ENCODE assay signal across 11 cellular contexts in genomic region chr15:71080705-71081104, GRCh38. TPM values are rescaled to one million over a fixed set of nuclear protein-coding genes. Genes with fewer than 3 reads are reported as not detected.
DNase-seq lines count a peak whose midpoint lies in the region; TF ChIP-seq lines count a peak whose summit lies in the region.
"Had no signal": no experiment of that assay in that cellular context is flagged by ENCODE, and none has a peak within 500 bp of the region (broad histone marks: within the 10 kb centered on the region; RNA-seq: fewer than 3 reads in every experiment).

No MANE protein-coding gene starts in this region.

- TF ChIP-seq CTCF in HFF-Myc (IDR thresholded peaks at IDR 0.05; ENCODE audit: low read depth, low read length, missing control alignments) (no peak), vagina (IDR thresholded peaks at IDR 0.05) (no peak), nephron progenitor cell (IDR thresholded peaks at IDR 0.05) (no peak)

- no peaks in the 10 kb centered on the region for H3K36me3 ChIP-seq in vagina

- intact Hi-C loops in vagina (cut with DNase I) = no loop called here

- peak; percentile 43 for DNase-seq in HFF-Myc (ENCODE audit: extremely low read depth, low read depth)
- DNase-seq in astrocyte of the hippocampus (ENCODE audit: low read depth, low spot score) = peak; percentile 55
- peak; percentile 8 for DNase-seq in hepatic stellate cell (ENCODE audit: low spot score)
- no peak for DNase-seq in vagina (ENCODE audit: extremely low spot score in 2 of 2)
- no peak for DNase-seq in SHP77 (lab: John Stamatoyannopoulos, UW)
- DNase-seq in activated CD4-positive, alpha-beta T cell treated with anti-CD3 and anti-CD28 coated beads for 4 hours = no peak
- DNase-seq in nephron progenitor cell = no peak
- DNase-seq: activated CD8-positive, alpha-beta memory T cell treated with anti-CD3 and anti-CD28 coated beads, Interleukin-2, amount 50 U/mL, for 4 hours; effector memory CD8-positive, alpha-beta T cell; NCI-H1436; retina had no signal

- no peaks in the 10 kb centered on the region for H3K9me3 ChIP-seq in vagina

- H3K27ac Mint-ChIP-seq in nephron progenitor cell = no peak overlapping the region
- H3K27ac Mint-ChIP-seq: effector memory CD8-positive, alpha-beta T cell had no signal

- no peak overlapping the region for H3K4me3 Mint-ChIP-seq in nephron progenitor cell
- H3K4me3 Mint-ChIP-seq: effector memory CD8-positive, alpha-beta T cell had no signal

- H3K4me1 ChIP-seq in vagina = peaks cover 65% of the 10 kb centered on the region

- H3K4me1 Mint-ChIP-seq in nephron progenitor cell = peaks cover 27% of the 10 kb centered on the region

- H3K9me3 Mint-ChIP-seq in nephron progenitor cell = peaks cover 10% of the 10 kb centered on the region

- H3K27me3 ChIP-seq in vagina = no peaks in the 10 kb centered on the region

- peak overlapping the region; percentile 88 for H3K27ac ChIP-seq in vagina

- no peaks in the 10 kb centered on the region for H3K36me3 Mint-ChIP-seq in nephron progenitor cell (ENCODE audit: low read depth)

- H3K4me3 ChIP-seq in HFF-Myc (replicated peaks; ENCODE audit: low read depth, low read length) (no peak overlapping the region), vagina (no peak overlapping the region)

- TF ChIP-seq POLR2A in vagina (IDR thresholded peaks at IDR 0.05) = no peak

- H3K27me3 Mint-ChIP-seq in nephron progenitor cell (ENCODE audit: low read depth, poor library complexity) = peaks cover 4% of the 10 kb centered on the region

RNA-seq across cellular contexts. Expression of gene THSD4, which starts 34.6 kb away (rescaled TPM):
- total RNA-seq in vagina = 66.8 TPM

Comparison
In these comparisons a context has a peak if more than half of its experiments do, and no peak if none do; other contexts are left out.
1. DNase-seq: peak in HFF-Myc (single experiment), astrocyte of the hippocampus (single experiment) and hepatic stellate cell (single experiment); none in vagina (0 of 2), SHP77 (0 of 2), activated CD4-positive, alpha-beta T cell treated with anti-CD3 and anti-CD28 coated beads for 4 hours (0 of 2) and nephron progenitor cell (single experiment).